Comparison of ENCODE assay signal across 8 cellular contexts in genomic region chr9:133135193-133135745, GRCh38. TPM values are rescaled to one million over a fixed set of nuclear protein-coding genes. Genes with fewer than 3 reads are reported as not detected.
DNase-seq lines count a peak whose midpoint lies in the region; ATAC-seq and TF ChIP-seq lines count a peak whose summit lies in the region.

No MANE protein-coding gene starts in this region.

- H3K4me1 ChIP-seq in mucosa of rectum (ENCODE audit: control insufficient read depth in 2 of 2, insufficient read depth in 2 of 2, low read length in 2 of 2) (peaks cover 72 to 73% of the 10 kb centered on the region in 2 donors), tibial nerve (peaks cover 0 to 93% (median 82%) of the 10 kb centered on the region in 4 donors)

- peak overlapping the region; percentile 96 to 100 for H3K27ac ChIP-seq in mucosa of rectum (ENCODE audit: low read depth in 2 of 2, low read length in 2 of 2)
- peak overlapping the region; percentile 76 to 96 (median 90) for H3K27ac ChIP-seq in tibial nerve

- 14 to 39% methylated on average over 7 of the region's 7 CpGs for WGBS in tibial nerve, 2 donors

- no peak for TF ChIP-seq CTCF in tibial nerve (IDR thresholded peaks at IDR 0.05)

- DNase-seq in DMS53 (lab: John Stamatoyannopoulos, UW) (peak; percentile 50), DMS53 treated with DMSO at 0.1 percent for 48 hours (lab: John Stamatoyannopoulos, UW; ENCODE audit: unreplicated experiment) (no peak), tibial nerve (ENCODE audit: low spot score in 2 of 2) (no peak), NCI-H524 (lab: John Stamatoyannopoulos, UW) (no peak)
- DNase-seq in activated CD4-positive, alpha-beta T cell treated with anti-CD3 and anti-CD28 coated beads, Interleukin-2, amount 50 U/mL, for 4 hours: peak; percentile 43 to 47
- peak; percentile 54 for DNase-seq in effector CD4-positive, alpha-beta T cell

- no peaks in the 10 kb centered on the region for H3K9me3 ChIP-seq in mucosa of rectum (ENCODE audit: control insufficient read depth in 2 of 2, low read length in 2 of 2)
- no peaks in the 10 kb centered on the region for H3K9me3 ChIP-seq in tibial nerve

- ATAC-seq in GM18867 (IDR thresholded peaks at IDR 0.05; ENCODE audit: unreplicated experiment): no peak

- H3K4me3 ChIP-seq in mucosa of rectum (ENCODE audit: low read length in 2 of 2): peak overlapping the region; percentile 42 to 47
- H3K4me3 ChIP-seq in tibial nerve: no peak overlapping the region

- H3K9ac ChIP-seq in mucosa of rectum (ENCODE audit: low read depth in 1 of 2, low read length in 2 of 2): peak overlapping the region; percentile 70 to 97

- no peak for TF ChIP-seq EP300 in tibial nerve (IDR thresholded peaks at IDR 0.05)

- H3K36me3 ChIP-seq in mucosa of rectum (ENCODE audit: control insufficient read depth in 2 of 2, insufficient read depth in 2 of 2, low read length in 2 of 2) (no peaks in the 10 kb centered on the region), tibial nerve (no peaks in the 10 kb centered on the region)

- no peak for TF ChIP-seq POLR2A in tibial nerve (IDR thresholded peaks at IDR 0.05)

- H3K27me3 ChIP-seq in mucosa of rectum (ENCODE audit: control insufficient read depth in 2 of 2, insufficient read depth in 2 of 2, low read length in 2 of 2) (no peaks in the 10 kb centered on the region), tibial nerve (no peaks in the 10 kb centered on the region)

RNA-seq across cellular contexts. Expression of gene RALGDS, which starts 14.2 kb away (rescaled TPM):
- total RNA-seq in tibial nerve: 10 to 100 TPM; 34.5 to 60.0 (median 48.7) TPM

RNA-seq across cellular contexts. Expression of gene GBGT1, which starts 28.4 kb away (rescaled TPM):
- 10 to 100 TPM; 15.3 to 63.3 (median 36.8) TPM for total RNA-seq in tibial nerve

Comparison
In these comparisons a context has a peak if more than half of its experiments do, and no peak if none do; other contexts are left out.
1. DNase-seq: peak in DMS53 (single experiment), activated CD4-positive, alpha-beta T cell treated with anti-CD3 and anti-CD28 coated beads, Interleukin-2, amount 50 U/mL, for 4 hours (2 of 2) and effector CD4-positive, alpha-beta T cell (single experiment); none in DMS53 treated with DMSO at 0.1 percent for 48 hours (single experiment), tibial nerve (0 of 2) and NCI-H524 (0 of 2).
2. H3K4me3 ChIP-seq: peak in mucosa of rectum (2 of 2); none in tibial nerve (0 of 4).